ENCODE assay signal across 16 cellular contexts in the genomic region with DNA sequence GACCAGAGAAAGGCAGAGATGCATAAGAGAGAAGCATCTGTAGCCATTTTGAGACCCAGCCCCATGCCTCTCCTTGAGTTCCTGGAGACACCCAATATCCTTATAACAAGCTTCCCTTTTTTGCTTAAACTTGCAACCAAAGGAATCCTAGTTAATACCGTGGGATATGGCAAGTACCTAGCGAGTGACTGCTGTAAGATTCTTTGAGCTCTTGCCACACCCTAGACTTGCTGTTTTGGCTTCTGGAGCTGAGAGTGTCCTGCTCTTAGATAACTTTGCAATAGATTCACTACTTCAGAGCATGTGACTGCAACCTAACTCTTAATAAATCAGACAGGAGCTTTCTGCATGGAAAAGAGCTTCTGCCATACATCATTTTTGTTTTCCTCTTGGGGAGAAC. TPM values are rescaled to one million over a fixed set of nuclear protein-coding genes. Genes with fewer than 3 reads are reported as not detected.
DNase-seq lines count a peak whose midpoint lies in the region; ATAC-seq and TF ChIP-seq lines count a peak whose summit lies in the region.
"Had no signal": no experiment of that assay in that cellular context is flagged by ENCODE, and none has a peak within 500 bp of the region (broad histone marks: within the 10 kb centered on the region; RNA-seq: fewer than 3 reads in every experiment).

No MANE protein-coding gene starts in this region.

- no peak overlapping the region for H2BK5ac ChIP-seq in neuronal stem cell (ENCODE audit: low read length)

- H2BK15ac ChIP-seq in neuronal stem cell (ENCODE audit: low read length): no peak overlapping the region

- H3K4me2 ChIP-seq in BLaER1: peak overlapping the region; percentile 68
- H3K4me2 ChIP-seq in neuronal stem cell (ENCODE audit: insufficient read depth, low read length, poor library complexity, severe bottlenecking): no peak overlapping the region
- H3K4me2 ChIP-seq: SK-N-SH had no signal

- H3K23ac ChIP-seq in neuronal stem cell (ENCODE audit: low read depth, low read length, poor library complexity): no peak overlapping the region

- H3K36me3 ChIP-seq in BLaER1 (no peaks in the 10 kb centered on the region), SJCRH30 (no peaks in the 10 kb centered on the region), neuronal stem cell (replicated peaks in 1 of 2; ENCODE audit: control insufficient read depth in 2 of 2, insufficient read depth in 2 of 2, low read length in 2 of 2) (no peaks in the 10 kb centered on the region), body of pancreas (replicated peaks in 1 of 2; ENCODE audit: insufficient read depth in 1 of 2, low read depth in 2 of 2) (no peaks in the 10 kb centered on the region)

- TF ChIP-seq CTCF in body of pancreas (IDR thresholded peaks at IDR 0.05): no peak

- no peak overlapping the region for H2BK120ac ChIP-seq in neuronal stem cell (ENCODE audit: low read depth, low read length)

- H3K27ac ChIP-seq in BLaER1 (peak overlapping the region; percentile 74), SJCRH30 (peak overlapping the region; percentile 11), neuronal stem cell (replicated peaks; ENCODE audit: low read length) (no peak overlapping the region), body of pancreas (no peak overlapping the region)
- H3K27ac ChIP-seq: HL-60 had no signal

- no peak overlapping the region for H3K18ac ChIP-seq in neuronal stem cell (ENCODE audit: low read length)

- no CpG with 5 or more reads among the region's 2 CpGs for WGBS in neuronal stem cell (ENCODE audit: extremely low coverage in 2 of 2, insufficient read length in 2 of 2, insufficient replicate concordance in 1 of 2), 2 donors
- 63 to 76% methylated on average over 2 of the region's 2 CpGs for WGBS in body of pancreas, 2 donors

- H2AFZ ChIP-seq in neuronal stem cell (ENCODE audit: low read length): peak overlapping the region; percentile 66

- H3K14ac ChIP-seq in neuronal stem cell (ENCODE audit: low read length): no peak overlapping the region

- intact Hi-C loops in body of pancreas (cut with DNase I): no loop called here

- no peaks in the 10 kb centered on the region for H4K20me1 ChIP-seq in BLaER1

- ATAC-seq in esophagus mucosa (peak; percentile 62), HG02885 (IDR thresholded peaks at IDR 0.05; ENCODE audit: poor library complexity, unreplicated experiment) (no peak), body of pancreas (no peak)

- no peak overlapping the region for H3K4ac ChIP-seq in neuronal stem cell (ENCODE audit: low read length)

- no peaks in the 10 kb centered on the region for H3K27me3 ChIP-seq in BLaER1
- no peaks in the 10 kb centered on the region for H3K27me3 ChIP-seq in SJCRH30
- no peaks in the 10 kb centered on the region for H3K27me3 ChIP-seq in neuronal stem cell (ENCODE audit: control insufficient read depth in 3 of 3, insufficient read depth in 3 of 3, low read depth in 1 of 3, low read length in 3 of 3)
- H3K27me3 ChIP-seq in body of pancreas: no peaks in the 10 kb centered on the region

- H3K9ac ChIP-seq in BLaER1: no peak overlapping the region; the same call in 1 of the 2 replicates
- no peak overlapping the region for H3K9ac ChIP-seq in neuronal stem cell (ENCODE audit: low read depth, low read length, poor library complexity)
- H3K9ac ChIP-seq: SK-N-SH had no signal

- DNase-seq in SJCRH30 (no peak), neuronal stem cell (ENCODE audit: low spot score) (no peak), amniotic stem cell (lab: John Stamatoyannopoulos, UW) (no peak), body of pancreas (no peak)
- DNase-seq: C1 segment of cervical spinal cord, DMS79, NCI-H1048, NCI-H1436 treated with DMSO at 0.1 percent for 48 hours, NCI-H2029, NCI-H2171, SHP77, SK-N-SH had no signal

- H4K8ac ChIP-seq in neuronal stem cell (ENCODE audit: low read depth, low read length): no peak overlapping the region

- H3K9me3 ChIP-seq in BLaER1 (peaks cover 8% of the 10 kb centered on the region), SJCRH30 (replicated peaks) (no peaks in the 10 kb centered on the region), neuronal stem cell (replicated peaks in 1 of 2; ENCODE audit: control insufficient read depth in 2 of 2, insufficient read depth in 1 of 2, low read depth in 1 of 2, low read length in 2 of 2) (peaks cover 0 to 3% of the 10 kb centered on the region in 2 donors), body of pancreas (no peaks in the 10 kb centered on the region)
- H3K9me3 ChIP-seq: SK-N-SH had no signal

- H2AK5ac ChIP-seq in neuronal stem cell (ENCODE audit: low read depth, low read length): no peak overlapping the region

- no peaks in the 10 kb centered on the region for H3K79me1 ChIP-seq in neuronal stem cell (ENCODE audit: low read depth, low read length)

- no peak for TF ChIP-seq POLR2A in body of pancreas (IDR thresholded peaks at IDR 0.05)

- H4K91ac ChIP-seq in neuronal stem cell (ENCODE audit: low read depth, low read length, poor library complexity): no peak overlapping the region

- no peak overlapping the region for H2BK12ac ChIP-seq in neuronal stem cell (ENCODE audit: low read length)

- peaks cover 93% of the 10 kb centered on the region for H3K4me1 ChIP-seq in BLaER1
- peaks cover 18% of the 10 kb centered on the region for H3K4me1 ChIP-seq in SJCRH30
- peaks cover 8 to 9% of the 10 kb centered on the region in 2 donors for H3K4me1 ChIP-seq in neuronal stem cell (ENCODE audit: control insufficient read depth in 2 of 2, insufficient read depth in 1 of 2, low read depth in 1 of 2, low read length in 2 of 2)
- H3K4me1 ChIP-seq in body of pancreas: no peaks in the 10 kb centered on the region

- H3K4me3 ChIP-seq in BLaER1 (no peak overlapping the region), SJCRH30 (no peak overlapping the region), neuronal stem cell (ENCODE audit: low read length in 2 of 2) (no peak overlapping the region), body of pancreas (no peak overlapping the region)

RNA-seq across cellular contexts. Expression of a gene that starts 58.3 kb away (rescaled TPM):
- 20.1 and 22.2 TPM in 2 replicates for total RNA-seq in SJCRH30 (2014; rRNA removed; shearing (Covaris generic))
- total RNA-seq in esophagus mucosa (29.9 TPM), body of pancreas (10 to 100 TPM; 24.4 to 48.5 TPM)
- polyA plus RNA-seq in neuronal stem cell (2013, experiment 1 of 2): 12.3 TPM
- 13.3 TPM for polyA plus RNA-seq in neuronal stem cell (2013, experiment 2 of 2)

Comparison
In these comparisons a context has a peak if more than half of its experiments do, and no peak if none do; other contexts are left out.
1. H3K27ac ChIP-seq: peak in BLaER1 (single experiment) and SJCRH30 (single experiment); none in neuronal stem cell (single experiment) and body of pancreas (0 of 4).